ENCODE assay signal across 22 cellular contexts in genomic region chr6:137920331-137920730, GRCh38. TPM values are rescaled to one million over a fixed set of nuclear protein-coding genes. Genes with fewer than 3 reads are reported as not detected.
DNase-seq lines count a peak whose midpoint lies in the region; ATAC-seq lines count a peak whose summit lies in the region.
"Had no signal": no experiment of that assay in that cellular context is flagged by ENCODE, and none has a peak within 500 bp of the region (broad histone marks: within the 10 kb centered on the region; RNA-seq: fewer than 3 reads in every experiment).

No MANE protein-coding gene starts in this region.

- H3K9me3 Mint-ChIP-seq in activated naive CD8-positive, alpha-beta T cell treated with anti-CD3 and anti-CD28 coated beads, Interleukin-2, amount 50 U/mL, for 24 hours, result peaks cover 11% of the 10 kb centered on the region
- H3K9me3 Mint-ChIP-seq in activated naive CD8-positive, alpha-beta T cell treated with anti-CD3 and anti-CD28 coated beads for 36 hours, result peaks cover 2% of the 10 kb centered on the region
- no peaks in the 10 kb centered on the region for H3K9me3 Mint-ChIP-seq in stimulated activated naive B cell treated with anti-CD40 and anti-IgM and Interleukin-4, amounts not matched to agents 10 μg/mL and 1 μg/mL and 100 μg/mL, for 72 hours
- H3K9me3 Mint-ChIP-seq: neural progenitor cell had no signal

- H3K27ac Mint-ChIP-seq in activated naive CD8-positive, alpha-beta T cell treated with anti-CD3 and anti-CD28 coated beads, Interleukin-2, amount 50 U/mL, for 24 hours, result peak overlapping the region; percentile 5
- H3K27ac Mint-ChIP-seq in activated naive CD8-positive, alpha-beta T cell treated with anti-CD3 and anti-CD28 coated beads for 36 hours, result no peak overlapping the region
- H3K27ac Mint-ChIP-seq in stimulated activated naive B cell treated with anti-CD40 and anti-IgM and Interleukin-4, amounts not matched to agents 10 μg/mL and 1 μg/mL and 100 μg/mL, for 72 hours, result peak overlapping the region; percentile 81
- H3K27ac Mint-ChIP-seq: activated naive CD8-positive, alpha-beta T cell; activated T-helper 1 cell treated with anti-CD3 and anti-CD28 coated beads, Interleukin-12 subunit alpha, Interleukin-12 subunit beta, Interleukin-2, Interleukin-4 antibody, amounts not matched to agents 30 ng/mL and 10 ng/mL and 1 ng/mL, durations not matched to agents 14 hours and 24 hours and 36 hours; neural progenitor cell had no signal

- no peaks in the 10 kb centered on the region for H3K27me3 Mint-ChIP-seq in activated naive CD8-positive, alpha-beta T cell treated with anti-CD3 and anti-CD28 coated beads, Interleukin-2, amount 50 U/mL, for 24 hours
- no peaks in the 10 kb centered on the region for H3K27me3 Mint-ChIP-seq in activated naive CD8-positive, alpha-beta T cell treated with anti-CD3 and anti-CD28 coated beads for 36 hours
- no peaks in the 10 kb centered on the region for H3K27me3 Mint-ChIP-seq in stimulated activated naive B cell treated with anti-CD40 and anti-IgM and Interleukin-4, amounts not matched to agents 10 μg/mL and 1 μg/mL and 100 μg/mL, for 72 hours
- H3K27me3 Mint-ChIP-seq: activated naive CD8-positive, alpha-beta T cell had no signal

- no peaks in the 10 kb centered on the region for H3K36me3 Mint-ChIP-seq in activated naive CD8-positive, alpha-beta T cell treated with anti-CD3 and anti-CD28 coated beads, Interleukin-2, amount 50 U/mL, for 24 hours (ENCODE audit: low read depth)
- H3K36me3 Mint-ChIP-seq in activated naive CD8-positive, alpha-beta T cell treated with anti-CD3 and anti-CD28 coated beads for 36 hours, result peaks cover 4% of the 10 kb centered on the region
- no peaks in the 10 kb centered on the region for H3K36me3 Mint-ChIP-seq in stimulated activated naive B cell treated with anti-CD40 and anti-IgM and Interleukin-4, amounts not matched to agents 10 μg/mL and 1 μg/mL and 100 μg/mL, for 72 hours
- H3K36me3 Mint-ChIP-seq: activated naive CD8-positive, alpha-beta T cell; neural progenitor cell had no signal

- peaks cover 66% of the 10 kb centered on the region for H3K4me1 Mint-ChIP-seq in activated naive CD8-positive, alpha-beta T cell treated with anti-CD3 and anti-CD28 coated beads, Interleukin-2, amount 50 U/mL, for 24 hours
- peaks cover 41% of the 10 kb centered on the region for H3K4me1 Mint-ChIP-seq in activated naive CD8-positive, alpha-beta T cell treated with anti-CD3 and anti-CD28 coated beads for 36 hours
- peaks cover 47 to 63% of the 10 kb centered on the region in 2 donors for H3K4me1 Mint-ChIP-seq in stimulated activated naive B cell treated with anti-CD40 and anti-IgM and Interleukin-4, amounts not matched to agents 10 μg/mL and 1 μg/mL and 100 μg/mL, for 72 hours

- no peak overlapping the region for H3K4me3 Mint-ChIP-seq in activated naive CD8-positive, alpha-beta T cell treated with anti-CD3 and anti-CD28 coated beads, Interleukin-2, amount 50 U/mL, for 24 hours
- no peak overlapping the region for H3K4me3 Mint-ChIP-seq in activated naive CD8-positive, alpha-beta T cell treated with anti-CD3 and anti-CD28 coated beads for 36 hours
- peak overlapping the region; percentile 14 to 17 for H3K4me3 Mint-ChIP-seq in stimulated activated naive B cell treated with anti-CD40 and anti-IgM and Interleukin-4, amounts not matched to agents 10 μg/mL and 1 μg/mL and 100 μg/mL, for 72 hours
- H3K4me3 Mint-ChIP-seq: activated naive CD8-positive, alpha-beta T cell; activated T-helper 1 cell treated with anti-CD3 and anti-CD28 coated beads, Interleukin-12 subunit alpha, Interleukin-12 subunit beta, Interleukin-2, Interleukin-4 antibody, amounts not matched to agents 30 ng/mL and 10 ng/mL and 1 ng/mL, durations not matched to agents 14 hours and 24 hours and 36 hours; neural progenitor cell had no signal

- no peak for DNase-seq in activated naive CD8-positive, alpha-beta T cell treated with anti-CD3 and anti-CD28 coated beads, Interleukin-2, amount 50 U/mL, for 24 hours
- DNase-seq in activated naive CD8-positive, alpha-beta T cell treated with anti-CD3 and anti-CD28 coated beads for 36 hours, result no peak
- no peak for DNase-seq in stimulated activated naive B cell treated with anti-CD40 and anti-IgM and Interleukin-4, amounts not matched to agents 10 μg/mL and 1 μg/mL and 100 μg/mL, for 72 hours
- no peak for DNase-seq in NCI-H2081 treated with DMSO at 0.1 percent for 48 hours (lab: John Stamatoyannopoulos, UW)
- DNase-seq in NCI-H345 (lab: John Stamatoyannopoulos, UW), result no peak
- no peak for DNase-seq in stimulated activated CD4-positive, alpha-beta T cell treated with anti-CD3 and anti-CD28 coated beads, Interleukin-2, amount 100 ng/mL, for 48 hours
- DNase-seq: BE2C; body of pancreas; effector memory CD4-positive, alpha-beta T cell; GOT3; head of caudate nucleus; left lung; NCI-H1417; NCI-H2171 treated with DMSO at 0.1 percent for 48 hours; stimulated activated CD4-positive, alpha-beta T cell treated with anti-CD3 and anti-CD28 coated beads, Interleukin-1b, Interleukin-23, amount 100 ng/mL, for 48 hours; T-helper 1 cell had no signal

- ATAC-seq in activated naive CD8-positive, alpha-beta T cell treated with anti-CD3 and anti-CD28 coated beads, Interleukin-2, amount 50 U/mL, for 24 hours, result peak; percentile 5
- ATAC-seq in GM21825 (IDR thresholded peaks at IDR 0.05; ENCODE audit: unreplicated experiment), result peak; percentile 44
- peak; percentile 61 for ATAC-seq in HG03342 (IDR thresholded peaks at IDR 0.05; ENCODE audit: unreplicated experiment)
- peak; percentile 67 to 72 for ATAC-seq in stimulated activated naive B cell treated with anti-CD40 and anti-IgM and Interleukin-4, amounts not matched to agents 10 μg/mL and 1 μg/mL and 100 μg/mL, for 72 hours (replicated peaks)
- ATAC-seq: body of pancreas, HepG2, left lung had no signal

RNA-seq across cellular contexts. Expression of gene TNFAIP3, which starts 53.3 kb away (rescaled TPM):
- total RNA-seq in activated naive CD8-positive, alpha-beta T cell treated with anti-CD3 and anti-CD28 coated beads for 36 hours, result 100 to 1,000 TPM; 214 to 222 TPM

Comparison
In these comparisons a context has a peak if more than half of its experiments do, and no peak if none do; other contexts are left out.
1. ATAC-seq: peak in every context shown above with its lines; median percentile 70 in stimulated activated naive B cell treated with anti-CD40 and anti-IgM and Interleukin-4, amounts not matched to agents 10 μg/mL and 1 μg/mL and 100 μg/mL, for 72 hours; 61 in HG03342; 44 in GM21825; 5 in activated naive CD8-positive, alpha-beta T cell treated with anti-CD3 and anti-CD28 coated beads, Interleukin-2, amount 50 U/mL, for 24 hours.
2. H3K4me3 Mint-ChIP-seq: peak in stimulated activated naive B cell treated with anti-CD40 and anti-IgM and Interleukin-4, amounts not matched to agents 10 μg/mL and 1 μg/mL and 100 μg/mL, for 72 hours (2 of 2); none in activated naive CD8-positive, alpha-beta T cell treated with anti-CD3 and anti-CD28 coated beads, Interleukin-2, amount 50 U/mL, for 24 hours (single experiment) and activated naive CD8-positive, alpha-beta T cell treated with anti-CD3 and anti-CD28 coated beads for 36 hours (single experiment).